Comparison of ENCODE assay signal across 35 cellular contexts in the genomic region with DNA sequence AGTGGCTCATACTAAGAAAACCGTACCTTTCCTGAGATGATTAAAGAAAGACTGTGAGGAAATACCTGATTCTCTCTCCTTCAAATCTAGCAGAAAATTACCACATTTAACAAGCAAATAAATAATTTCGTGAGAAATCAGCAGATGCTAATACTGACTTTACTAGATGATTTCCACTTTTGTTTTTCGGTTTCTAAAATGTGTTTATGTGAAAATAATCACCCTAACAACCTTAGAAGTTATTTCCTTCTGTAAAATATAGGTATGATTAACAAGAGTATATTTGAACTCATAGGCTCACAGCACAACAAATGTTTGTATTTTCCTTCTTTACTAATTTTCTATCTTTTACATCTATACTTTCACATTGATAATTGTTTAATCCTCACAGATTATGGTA.
"Had no signal": no experiment of that assay in that cellular context is flagged by ENCODE, and none has a peak within 500 bp of the region (broad histone marks: within the 10 kb centered on the region; RNA-seq: fewer than 3 reads in every experiment).

No MANE protein-coding gene starts in this region.

- H3K4me1 Mint-ChIP-seq: activated B cell treated with CpG ODN at 0.5 μM for 24 hours; activated CD4-positive, alpha-beta T cell treated with anti-CD3 and anti-CD28 coated beads, Interleukin-2, amount 10 ng/mL, durations not matched to agents 24 days and 14 days; activated naive CD4-positive, alpha-beta T cell treated with anti-CD3 and anti-CD28 coated beads, Interleukin-2, amount 10 ng/mL, durations not matched to agents 7 days and 5 days; activated naive CD4-positive, alpha-beta T cell treated with anti-CD3 and anti-CD28 coated beads, Interleukin-2, amount 50 U/mL, for 24 hours; activated naive CD8-positive, alpha-beta T cell treated with anti-CD3 and anti-CD28 coated beads, Interleukin-2, amount 10 ng/mL, durations not matched to agents 7 days and 5 days; activated naive CD8-positive, alpha-beta T cell treated with anti-CD3 and anti-CD28 coated beads, Interleukin-2, amount 50 U/mL, for 24 hours; central memory CD8-positive, alpha-beta T cell had no signal

- H3K36me3 Mint-ChIP-seq: activated CD4-positive, alpha-beta memory T cell treated with anti-CD3 and anti-CD28 coated beads for 36 hours; activated naive CD4-positive, alpha-beta T cell treated with anti-CD3 and anti-CD28 coated beads, Interleukin-2, amount 10 ng/mL, durations not matched to agents 7 days and 5 days; activated naive CD4-positive, alpha-beta T cell treated with anti-CD3 and anti-CD28 coated beads, Interleukin-2, amount 50 U/mL, for 24 hours; activated naive CD8-positive, alpha-beta T cell; activated naive CD8-positive, alpha-beta T cell treated with anti-CD3 and anti-CD28 coated beads, Interleukin-2, amount 10 ng/mL, durations not matched to agents 7 days and 5 days; brain had no signal

- ATAC-seq: activated CD8-positive, alpha-beta T cell treated with anti-CD3 and anti-CD28 coated beads for 36 hours; activated naive CD8-positive, alpha-beta T cell treated with anti-CD3 and anti-CD28 coated beads, Interleukin-2, amount 50 U/mL, for 24 hours had no signal

- H3K4me3 Mint-ChIP-seq: activated B cell treated with CpG ODN at 0.5 μM for 24 hours; activated CD4-positive, alpha-beta memory T cell treated with anti-CD3 and anti-CD28 coated beads for 36 hours; activated CD4-positive, alpha-beta T cell treated with anti-CD3 and anti-CD28 coated beads, Interleukin-2, amount 10 ng/mL, durations not matched to agents 24 days and 14 days; activated CD8-positive, alpha-beta T cell treated with anti-CD3 and anti-CD28 coated beads for 36 hours; activated naive CD4-positive, alpha-beta T cell treated with anti-CD3 and anti-CD28 coated beads, Interleukin-2, amount 10 ng/mL, durations not matched to agents 7 days and 5 days; activated naive CD4-positive, alpha-beta T cell treated with anti-CD3 and anti-CD28 coated beads, Interleukin-2, amount 50 U/mL, for 24 hours; activated naive CD8-positive, alpha-beta T cell; activated naive CD8-positive, alpha-beta T cell treated with anti-CD3 and anti-CD28 coated beads, Interleukin-2, amount 10 ng/mL, durations not matched to agents 7 days and 5 days; activated naive CD8-positive, alpha-beta T cell treated with anti-CD3 and anti-CD28 coated beads, Interleukin-2, amount 50 U/mL, for 24 hours; activated T-cell treated with anti-CD3 and anti-CD28 coated beads, Interleukin-2, amount 50 U/mL, for 24 hours; brain; central memory CD8-positive, alpha-beta T cell; T-helper 2 cell treated with Interferon-gamma antibody and Interleukin-4, amounts not matched to agents 5 μg/mL and 100 μg/mL, for 36 hours had no signal

- FAIRE-seq: bronchial epithelial cell, TTC549 had no signal

- H3K27me3 Mint-ChIP-seq: activated B cell treated with CpG ODN at 0.5 μM for 24 hours; activated CD4-positive, alpha-beta memory T cell treated with anti-CD3 and anti-CD28 coated beads for 36 hours; activated CD4-positive, alpha-beta T cell treated with anti-CD3 and anti-CD28 coated beads, Interleukin-2, amount 10 ng/mL, durations not matched to agents 24 days and 14 days; activated CD8-positive, alpha-beta T cell treated with anti-CD3 and anti-CD28 coated beads for 36 hours; activated naive CD4-positive, alpha-beta T cell treated with anti-CD3 and anti-CD28 coated beads, Interleukin-2, amount 10 ng/mL, durations not matched to agents 7 days and 5 days; activated naive CD4-positive, alpha-beta T cell treated with anti-CD3 and anti-CD28 coated beads, Interleukin-2, amount 50 U/mL, for 24 hours; activated naive CD8-positive, alpha-beta T cell; activated naive CD8-positive, alpha-beta T cell treated with anti-CD3 and anti-CD28 coated beads, Interleukin-2, amount 10 ng/mL, durations not matched to agents 7 days and 5 days; activated naive CD8-positive, alpha-beta T cell treated with anti-CD3 and anti-CD28 coated beads, Interleukin-2, amount 50 U/mL, for 24 hours; activated T-cell treated with anti-CD3 and anti-CD28 coated beads, Interleukin-2, amount 50 U/mL, for 24 hours; central memory CD8-positive, alpha-beta T cell had no signal

- H3K9me3 ChIP-seq: ascending aorta, colonic mucosa had no signal

- H3K36me3 ChIP-seq: ascending aorta, cardiac muscle cell, colonic mucosa had no signal

- H3K9me3 Mint-ChIP-seq: activated CD4-positive, alpha-beta memory T cell treated with anti-CD3 and anti-CD28 coated beads for 36 hours; activated CD4-positive, alpha-beta T cell treated with anti-CD3 and anti-CD28 coated beads, Interleukin-2, amount 10 ng/mL, durations not matched to agents 24 days and 14 days; activated T-helper 2 cell treated with anti-CD3 and anti-CD28 coated beads, Interferon-gamma antibody, Interleukin-2, Interleukin-4, amounts not matched to agents 10 μg/mL and 5 μg/mL and 100 μg/mL, durations not matched to agents 14 hours and 24 hours and 36 hours; T-helper 2 cell treated with Interferon-gamma antibody and Interleukin-4, amounts not matched to agents 5 μg/mL and 100 μg/mL, for 36 hours had no signal

- H3K4me1 ChIP-seq: ascending aorta, colonic mucosa had no signal

- H3K4me3 ChIP-seq: ascending aorta, cardiac muscle cell, colonic mucosa had no signal

- DNase-seq: activated B cell treated with CpG ODN at 0.5 μM for 24 hours; activated CD4-positive, alpha-beta memory T cell treated with anti-CD3 and anti-CD28 coated beads for 36 hours; activated CD4-positive, alpha-beta T cell treated with anti-CD3 and anti-CD28 coated beads for 4 hours; activated CD4-positive, alpha-beta T cell treated with anti-CD3 and anti-CD28 coated beads, Interleukin-2, amount 10 ng/mL, durations not matched to agents 24 days and 14 days; activated CD4-positive, alpha-beta T cell treated with anti-CD3 and anti-CD28 coated beads, Interleukin-2, amount 50 U/mL, for 1 hour; activated CD4-positive, alpha-beta T cell treated with anti-CD3 and anti-CD28 coated beads, Interleukin-2, amount 50 U/mL, for 4 hours; activated CD4-positive, CD25-positive, alpha-beta regulatory T cell treated with anti-CD3 and anti-CD28 coated beads, Interleukin-2, amount 50 U/mL, for 72 hours; activated CD8-positive, alpha-beta memory T cell treated with anti-CD3 and anti-CD28 coated beads, Interleukin-2, amount 50 U/mL, for 48 hours; activated CD8-positive, alpha-beta T cell treated with anti-CD3 and anti-CD28 coated beads for 36 hours; activated effector memory CD4-positive, alpha-beta T cell treated with Interleukin-2 at 50 U/mL for 16 hours; activated gamma-delta T cell; activated naive CD4-positive, alpha-beta T cell treated with anti-CD3 and anti-CD28 coated beads, Interleukin-2, amount 10 ng/mL, durations not matched to agents 7 days and 5 days; activated naive CD4-positive, alpha-beta T cell treated with Interleukin-2 at 50 U/mL for 16 hours; activated naive CD8-positive, alpha-beta T cell treated with anti-CD3 and anti-CD28 coated beads, Interleukin-2, amount 10 ng/mL, durations not matched to agents 7 days and 5 days; activated naive CD8-positive, alpha-beta T cell treated with anti-CD3 and anti-CD28 coated beads, Interleukin-2, amount 50 U/mL, for 24 hours; activated T-cell treated with anti-CD3 and anti-CD28 coated beads, Interleukin-2, amount 50 U/mL, for 24 hours; activated T-cell treated with anti-CD3 and anti-CD28 coated beads, Interleukin-2, amount 50 U/mL, for 48 hours; amygdala; anterior cingulate cortex; caudate nucleus; cerebellar nuclear complex; colonic mucosa; T-helper 2 cell; T-helper 9 cell had no signal

- H3K27me3 ChIP-seq: ascending aorta, cardiac muscle cell, colonic mucosa had no signal

- H3K27ac Mint-ChIP-seq: activated B cell treated with CpG ODN at 0.5 μM for 24 hours; activated CD4-positive, alpha-beta memory T cell treated with anti-CD3 and anti-CD28 coated beads for 36 hours; activated CD4-positive, alpha-beta T cell treated with anti-CD3 and anti-CD28 coated beads, Interleukin-2, amount 10 ng/mL, durations not matched to agents 24 days and 14 days; activated CD8-positive, alpha-beta T cell treated with anti-CD3 and anti-CD28 coated beads for 36 hours; activated naive CD4-positive, alpha-beta T cell treated with anti-CD3 and anti-CD28 coated beads, Interleukin-2, amount 10 ng/mL, durations not matched to agents 7 days and 5 days; activated naive CD4-positive, alpha-beta T cell treated with anti-CD3 and anti-CD28 coated beads, Interleukin-2, amount 50 U/mL, for 24 hours; activated naive CD8-positive, alpha-beta T cell; activated naive CD8-positive, alpha-beta T cell treated with anti-CD3 and anti-CD28 coated beads, Interleukin-2, amount 10 ng/mL, durations not matched to agents 7 days and 5 days; activated naive CD8-positive, alpha-beta T cell treated with anti-CD3 and anti-CD28 coated beads, Interleukin-2, amount 50 U/mL, for 24 hours; activated T-cell treated with anti-CD3 and anti-CD28 coated beads, Interleukin-2, amount 50 U/mL, for 24 hours; activated T-helper 2 cell treated with anti-CD3 and anti-CD28 coated beads, Interferon-gamma antibody, Interleukin-2, Interleukin-4, amounts not matched to agents 10 μg/mL and 5 μg/mL and 100 μg/mL, durations not matched to agents 14 hours and 24 hours and 36 hours; brain; T-helper 2 cell treated with Interferon-gamma antibody and Interleukin-4, amounts not matched to agents 5 μg/mL and 100 μg/mL, for 36 hours had no signal

- H3K27ac ChIP-seq: ascending aorta, cardiac muscle cell, colonic mucosa, VCaP had no signal
